Comparison of ENCODE assay signal across 1 cellular context in the genomic region with DNA sequence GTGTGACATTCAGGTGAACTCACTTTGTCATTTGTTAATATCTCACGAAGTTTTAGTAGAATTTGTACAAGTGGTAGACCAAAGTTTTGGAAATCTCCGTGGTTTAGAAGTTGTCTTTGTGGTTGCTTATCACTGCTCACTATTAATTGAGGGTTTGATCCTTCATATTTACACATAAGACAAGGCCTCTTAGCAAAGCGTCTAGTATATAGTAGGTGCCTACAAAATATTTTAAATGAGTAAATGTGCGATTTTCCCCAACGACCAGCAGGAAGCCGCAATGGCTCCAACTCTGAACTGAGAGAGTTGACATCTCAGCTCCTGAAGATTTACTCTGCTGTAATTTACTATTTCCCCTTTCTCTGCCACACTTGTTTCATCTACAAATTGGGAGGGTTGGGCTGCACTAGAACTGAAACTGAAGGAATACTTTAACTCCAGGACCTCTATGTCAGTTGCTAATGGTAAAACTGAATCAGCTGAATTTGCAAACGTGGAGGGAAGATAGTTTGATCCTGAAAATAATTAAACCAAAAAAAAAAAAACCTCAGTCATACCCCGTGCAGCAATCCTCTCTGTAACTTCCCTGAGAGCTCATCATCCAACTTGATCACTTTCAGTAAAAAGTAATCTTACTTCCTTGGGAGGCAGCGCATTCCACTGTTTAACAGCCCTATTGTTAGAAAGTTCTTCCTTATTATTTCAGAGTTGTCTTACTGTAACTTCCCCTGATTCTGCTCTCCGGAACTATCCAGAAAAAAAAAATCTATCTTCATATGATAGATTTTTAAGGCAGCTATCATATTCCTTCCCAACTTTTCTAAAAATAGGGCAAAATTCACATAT.
TF ChIP-seq lines count a peak whose summit lies in the region.

No MANE protein-coding gene starts in this region.

TF ChIP-seq in GM23338, 12 proteins besides CTCF, POLR2A, EP300 and RAD21 (continued from another document):
- TF ChIP-seq, protein P1, sequence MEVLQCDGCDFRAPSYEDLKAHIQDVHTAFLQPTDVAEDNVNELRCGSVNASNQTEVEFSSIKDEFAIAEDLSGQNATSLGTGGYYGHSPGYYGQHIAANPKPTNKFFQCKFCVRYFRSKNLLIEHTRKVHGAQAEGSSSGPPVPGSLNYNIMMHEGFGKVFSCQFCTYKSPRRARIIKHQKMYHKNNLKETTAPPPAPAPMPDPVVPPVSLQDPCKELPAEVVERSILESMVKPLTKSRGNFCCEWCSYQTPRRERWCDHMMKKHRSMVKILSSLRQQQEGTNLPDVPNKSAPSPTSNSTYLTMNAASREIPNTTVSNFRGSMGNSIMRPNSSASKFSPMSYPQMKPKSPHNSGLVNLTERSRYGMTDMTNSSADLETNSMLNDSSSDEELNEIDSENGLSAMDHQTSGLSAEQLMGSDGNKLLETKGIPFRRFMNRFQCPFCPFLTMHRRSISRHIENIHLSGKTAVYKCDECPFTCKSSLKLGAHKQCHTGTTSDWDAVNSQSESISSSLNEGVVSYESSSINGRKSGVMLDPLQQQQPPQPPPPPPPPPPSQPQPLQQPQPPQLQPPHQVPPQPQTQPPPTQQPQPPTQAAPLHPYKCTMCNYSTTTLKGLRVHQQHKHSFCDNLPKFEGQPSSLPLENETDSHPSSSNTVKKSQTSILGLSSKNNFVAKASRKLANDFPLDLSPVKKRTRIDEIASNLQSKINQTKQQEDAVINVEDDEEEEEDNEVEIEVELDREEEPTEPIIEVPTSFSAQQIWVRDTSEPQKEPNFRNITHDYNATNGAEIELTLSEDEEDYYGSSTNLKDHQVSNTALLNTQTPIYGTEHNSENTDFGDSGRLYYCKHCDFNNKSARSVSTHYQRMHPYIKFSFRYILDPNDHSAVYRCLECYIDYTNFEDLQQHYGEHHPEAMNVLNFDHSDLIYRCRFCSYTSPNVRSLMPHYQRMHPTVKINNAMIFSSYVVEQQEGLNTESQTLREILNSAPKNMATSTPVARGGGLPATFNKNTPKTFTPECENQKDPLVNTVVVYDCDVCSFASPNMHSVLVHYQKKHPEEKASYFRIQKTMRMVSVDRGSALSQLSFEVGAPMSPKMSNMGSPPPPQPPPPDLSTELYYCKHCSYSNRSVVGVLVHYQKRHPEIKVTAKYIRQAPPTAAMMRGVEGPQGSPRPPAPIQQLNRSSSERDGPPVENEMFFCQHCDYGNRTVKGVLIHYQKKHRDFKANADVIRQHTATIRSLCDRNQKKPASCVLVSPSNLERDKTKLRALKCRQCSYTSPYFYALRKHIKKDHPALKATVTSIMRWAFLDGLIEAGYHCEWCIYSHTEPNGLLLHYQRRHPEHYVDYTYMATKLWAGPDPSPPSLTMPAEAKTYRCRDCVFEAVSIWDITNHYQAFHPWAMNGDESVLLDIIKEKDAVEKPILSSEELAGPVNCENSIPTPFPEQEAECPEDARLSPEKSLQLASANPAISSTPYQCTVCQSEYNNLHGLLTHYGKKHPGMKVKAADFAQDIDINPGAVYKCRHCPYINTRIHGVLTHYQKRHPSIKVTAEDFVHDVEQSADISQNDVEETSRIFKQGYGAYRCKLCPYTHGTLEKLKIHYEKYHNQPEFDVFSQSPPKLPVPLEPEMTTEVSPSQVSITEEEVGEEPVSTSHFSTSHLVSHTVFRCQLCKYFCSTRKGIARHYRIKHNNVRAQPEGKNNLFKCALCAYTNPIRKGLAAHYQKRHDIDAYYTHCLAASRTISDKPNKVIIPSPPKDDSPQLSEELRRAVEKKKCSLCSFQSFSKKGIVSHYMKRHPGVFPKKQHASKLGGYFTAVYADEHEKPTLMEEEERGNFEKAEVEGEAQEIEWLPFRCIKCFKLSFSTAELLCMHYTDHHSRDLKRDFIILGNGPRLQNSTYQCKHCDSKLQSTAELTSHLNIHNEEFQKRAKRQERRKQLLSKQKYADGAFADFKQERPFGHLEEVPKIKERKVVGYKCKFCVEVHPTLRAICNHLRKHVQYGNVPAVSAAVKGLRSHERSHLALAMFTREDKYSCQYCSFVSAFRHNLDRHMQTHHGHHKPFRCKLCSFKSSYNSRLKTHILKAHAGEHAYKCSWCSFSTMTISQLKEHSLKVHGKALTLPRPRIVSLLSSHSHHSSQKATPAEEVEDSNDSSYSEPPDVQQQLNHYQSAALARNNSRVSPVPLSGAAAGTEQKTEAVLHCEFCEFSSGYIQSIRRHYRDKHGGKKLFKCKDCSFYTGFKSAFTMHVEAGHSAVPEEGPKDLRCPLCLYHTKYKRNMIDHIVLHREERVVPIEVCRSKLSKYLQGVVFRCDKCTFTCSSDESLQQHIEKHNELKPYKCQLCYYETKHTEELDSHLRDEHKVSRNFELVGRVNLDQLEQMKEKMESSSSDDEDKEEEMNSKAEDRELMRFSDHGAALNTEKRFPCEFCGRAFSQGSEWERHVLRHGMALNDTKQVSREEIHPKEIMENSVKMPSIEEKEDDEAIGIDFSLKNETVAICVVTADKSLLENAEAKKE (CRISPR knock-in tag; IDR thresholded peaks at IDR 0.05) = no peak
- TF ChIP-seq JUNB (IDR thresholded peaks at IDR 0.05; ENCODE audit: unreplicated experiment) (no peak), ZNF114 (CRISPR knock-in tag; IDR thresholded peaks at IDR 0.05) (no peak)
- TF ChIP-seq, protein P2, sequence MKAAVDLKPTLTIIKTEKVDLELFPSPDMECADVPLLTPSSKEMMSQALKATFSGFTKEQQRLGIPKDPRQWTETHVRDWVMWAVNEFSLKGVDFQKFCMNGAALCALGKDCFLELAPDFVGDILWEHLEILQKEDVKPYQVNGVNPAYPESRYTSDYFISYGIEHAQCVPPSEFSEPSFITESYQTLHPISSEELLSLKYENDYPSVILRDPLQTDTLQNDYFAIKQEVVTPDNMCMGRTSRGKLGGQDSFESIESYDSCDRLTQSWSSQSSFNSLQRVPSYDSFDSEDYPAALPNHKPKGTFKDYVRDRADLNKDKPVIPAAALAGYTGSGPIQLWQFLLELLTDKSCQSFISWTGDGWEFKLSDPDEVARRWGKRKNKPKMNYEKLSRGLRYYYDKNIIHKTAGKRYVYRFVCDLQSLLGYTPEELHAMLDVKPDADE (IDR thresholded peaks at IDR 0.05) = no peak
